ENCODE assay signal across 8 cellular contexts in genomic region chrX:51496501-51497291, GRCh38. TPM values are rescaled to one million over a fixed set of nuclear protein-coding genes. Genes with fewer than 3 reads are reported as not detected.
DNase-seq lines count a peak whose midpoint lies in the region; TF ChIP-seq lines count a peak whose summit lies in the region.

NUDT11 (minus strand) TSS chrX:51496592; CDS start chrX:51496444, 148 bp downstream.

- H2AFZ ChIP-seq in neuron (ENCODE audit: low read depth, low read length) = peak within 1 kb of the TSS; percentile 0

- peak within 1 kb of the TSS in 1 of 2 donors; percentile 58 for H3K27ac ChIP-seq in tibial artery

- H3K4me3 ChIP-seq in fibroblast of pulmonary artery (replicated peaks; ENCODE audit: low read depth, low read length) (peak within 1 kb of the TSS; percentile 58), neuron (ENCODE audit: low read length) (peak within 1 kb of the TSS; percentile 49), tibial artery (peak within 1 kb of the TSS; percentile 60 to 71)

- H3K36me3 ChIP-seq in neuron (ENCODE audit: insufficient read depth, low read length) (peaks cover under 1% of the 10 kb centered on the region), tibial artery (no peaks in the 10 kb centered on the region)

- TF ChIP-seq CTCF in fibroblast of pulmonary artery (IDR thresholded peaks at IDR 0.05; ENCODE audit: low read length, missing control alignments) (no peak), tibial artery (IDR thresholded peaks at IDR 0.05) (no peak)

- H3K9me3 ChIP-seq in neuron (ENCODE audit: low read length) = no peaks in the 10 kb centered on the region
- H3K9me3 ChIP-seq in tibial artery = peaks cover 0 to 4% (median 0%) of the 10 kb centered on the region in 3 donors

- no peaks in the 10 kb centered on the region for H3K27me3 ChIP-seq in neuron (ENCODE audit: insufficient read depth, low read length)
- no peaks in the 10 kb centered on the region for H3K27me3 ChIP-seq in tibial artery

- intact Hi-C loops in tibial artery (cut with DNase I; ENCODE audit: low total_unique reads) = no loop called here

- H3K4me1 ChIP-seq in neuron (ENCODE audit: insufficient read depth, low read length) (peaks cover 7% of the 10 kb centered on the region), tibial artery (peaks cover 0 to 9% (median 0%) of the 10 kb centered on the region in 4 donors)

- DNase-seq in activated naive CD4-positive, alpha-beta T cell treated with Interleukin-2 at 50 U/mL for 16 hours = peak; percentile 54
- no peak for DNase-seq in activated naive CD4-positive, alpha-beta T cell (lab: John Stamatoyannopoulos, UW)
- peak; percentile 73 for DNase-seq in NCI-H460 (ENCODE audit: extremely low read depth, low read depth)
- peak; percentile 54 for DNase-seq in activated T-cell treated with anti-CD3 and anti-CD28 coated beads for 48 hours (ENCODE audit: low read depth)
- DNase-seq in fibroblast of pulmonary artery (ENCODE audit: low read depth) = peak; percentile 69
- peak; percentile 44 to 71 for DNase-seq in tibial artery
- no peak for DNase-seq in NCI-H187 treated with DMSO at 0.1 percent for 48 hours (lab: John Stamatoyannopoulos, UW)

RNA-seq across cellular contexts. Expression of gene NUDT11, which starts in this region (rescaled TPM):
- 29.4 and 30.6 TPM in 2 replicates for total RNA-seq in NCI-H460 (2014; rRNA removed; shearing (Covaris generic))
- 18.3 and 20.3 TPM in 2 replicates for polyA plus RNA-seq in NCI-H460 (2014; cell fraction: nucleus; rRNA removed)

Comparison
In these comparisons a context has a peak if more than half of its experiments do, and no peak if none do; other contexts are left out.
1. DNase-seq: peak in activated naive CD4-positive, alpha-beta T cell treated with Interleukin-2 at 50 U/mL for 16 hours (single experiment), NCI-H460 (single experiment), activated T-cell treated with anti-CD3 and anti-CD28 coated beads for 48 hours (single experiment), fibroblast of pulmonary artery (single experiment) and tibial artery (2 of 2); none in activated naive CD4-positive, alpha-beta T cell (0 of 4) and NCI-H187 treated with DMSO at 0.1 percent for 48 hours (single experiment).
2. Peak in every context shown above with its lines, with median percentiles within 50 percentile points of each other: H3K4me3 ChIP-seq.